In the genomic region with DNA sequence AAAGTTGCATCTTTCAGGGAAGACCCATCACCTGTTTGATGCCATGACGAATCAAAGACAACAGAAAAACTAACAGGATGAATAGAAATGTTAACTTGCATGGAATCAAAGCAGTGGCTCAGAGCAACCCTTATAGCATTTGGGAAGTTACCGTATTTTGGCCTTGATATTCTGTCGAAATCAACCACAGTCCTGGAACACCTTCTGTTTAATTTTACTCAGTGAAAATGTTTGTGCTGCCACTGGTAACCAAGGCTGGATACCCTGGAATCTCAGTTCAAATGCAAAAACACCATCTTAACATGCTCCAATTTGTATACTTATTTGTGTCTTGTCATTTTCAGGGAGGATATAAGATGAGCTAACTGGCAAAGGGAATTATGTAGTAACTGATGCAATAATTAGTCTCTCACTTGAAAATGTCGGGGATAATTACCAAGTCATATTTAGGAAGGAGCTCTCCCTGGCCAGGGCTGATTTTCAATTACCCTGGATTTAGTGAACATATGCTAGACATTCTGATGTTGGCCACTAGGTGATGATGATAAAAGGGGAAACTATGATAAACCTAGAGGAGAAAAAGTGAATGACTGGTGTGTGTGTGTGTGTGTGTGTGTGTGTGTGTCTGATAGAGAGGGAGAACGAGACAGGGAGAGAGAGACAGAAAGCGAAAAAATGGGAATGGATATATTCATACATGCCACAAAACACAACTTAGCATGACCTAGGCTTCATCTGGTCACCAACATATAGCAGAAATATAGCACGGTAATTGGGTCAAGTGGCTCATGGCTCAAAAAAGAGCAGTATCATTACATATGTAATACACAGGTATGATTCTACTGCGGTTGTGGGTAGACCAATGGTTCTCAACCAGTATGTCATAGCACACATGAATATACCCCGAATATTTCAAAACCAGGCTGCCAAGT, we compare ENCODE assay signal across 7 cellular contexts. TPM values are rescaled to one million over a fixed set of nuclear protein-coding genes. Genes with fewer than 3 reads are reported as not detected.
DNase-seq lines count a peak whose midpoint lies in the region; ATAC-seq and TF ChIP-seq lines count a peak whose summit lies in the region.

No MANE protein-coding gene starts in this region.

- TF ChIP-seq CTCF in brain microvascular endothelial cell (IDR thresholded peaks at IDR 0.05; ENCODE audit: low read depth, low read length, missing control alignments), result peak; percentile 60
- TF ChIP-seq CTCF in retinal pigment epithelial cell (conservative IDR thresholded peaks at IDR 0.05; ENCODE audit: low read depth, low read length), result peak; percentile 55

- H3K9me3 ChIP-seq in MG63, result no peaks in the 10 kb centered on the region

- in situ Hi-C loops in brain microvascular endothelial cell (cut with HindIII; ENCODE audit: low pct_ligation_motif_present, low sequenced_read_pairs), result no loop called here

- H3K4me3 ChIP-seq in brain microvascular endothelial cell (ENCODE audit: low read depth, low read length) (no peak overlapping the region), retinal pigment epithelial cell (ENCODE audit: low read length) (no peak overlapping the region), MG63 (no peak overlapping the region)

- H3K27me3 ChIP-seq in brain microvascular endothelial cell (replicated peaks) (no peaks in the 10 kb centered on the region), MG63 (no peaks in the 10 kb centered on the region)

- H3K36me3 ChIP-seq in brain microvascular endothelial cell (replicated peaks), result no peaks in the 10 kb centered on the region
- H3K36me3 ChIP-seq in MG63, result no peaks in the 10 kb centered on the region

- ATAC-seq in GM18870 (IDR thresholded peaks at IDR 0.05; ENCODE audit: unreplicated experiment) (peak; percentile 43), GM21786 (IDR thresholded peaks at IDR 0.05; ENCODE audit: unreplicated experiment) (no peak)

- H3K27ac ChIP-seq in brain microvascular endothelial cell, result no peak overlapping the region

- DNase-seq in LHCN-M2 (ENCODE audit: low read depth) (peak; percentile 68), brain microvascular endothelial cell (peak; percentile 43), retinal pigment epithelial cell (ENCODE audit: low read depth) (no peak), mucosa of gallbladder (ENCODE audit: low spot score) (no peak), MG63 (no peak)

RNA-seq across cellular contexts. Expression of gene PRICKLE2, which starts 19.0 kb away (rescaled TPM):
- total RNA-seq in LHCN-M2 (2014; rRNA removed) (12.0 and 12.1 TPM in 2 replicates), mucosa of gallbladder (28.3 TPM)
- polyA plus RNA-seq in LHCN-M2 (2012), result 1.8 TPM
- 0.40 TPM in 1 of 2 replicates, not detected in the other for total RNA-seq in MG63 (2014; rRNA removed; shearing (Covaris generic); ENCODE audit: low replicate concordance)

Comparison
In these comparisons a context has a peak if more than half of its experiments do, and no peak if none do; other contexts are left out.
1. DNase-seq: peak in LHCN-M2 (single experiment) and brain microvascular endothelial cell (single experiment); none in retinal pigment epithelial cell (single experiment), mucosa of gallbladder (single experiment) and MG63 (single experiment).